ENCODE assay signal across 23 cellular contexts in genomic region chr20:52926505-52926904, GRCh38.
"Had no signal": no experiment of that assay in that cellular context is flagged by ENCODE, and none has a peak within 500 bp of the region (broad histone marks: within the 10 kb centered on the region; RNA-seq: fewer than 3 reads in every experiment).

No MANE protein-coding gene starts in this region.

- H3K27me3 ChIP-seq: adrenal gland, cardiac muscle cell, gastroesophageal sphincter, neutrophil, pancreas, vagina had no signal

- H3K27ac Mint-ChIP-seq: activated CD8-positive, alpha-beta T cell treated with anti-CD3 and anti-CD28 coated beads, Interleukin-2, amount 10 ng/mL, durations not matched to agents 7 days and 5 days; activated naive CD8-positive, alpha-beta T cell; memory B cell; natural killer cell treated with Interleukin-12 subunit alpha and Interleukin-12 subunit beta and Interleukin-15 and Interleukin-18, amount 100 ng/mL, for 72 hours; T-helper 2 cell treated with Interferon-gamma antibody and Interleukin-4, amounts not matched to agents 5 μg/mL and 100 μg/mL, for 36 hours; type B pancreatic cell had no signal

- ATAC-seq: activated CD4-positive, CD25-positive, alpha-beta regulatory T cell treated with anti-CD3 and anti-CD28 coated beads, Interleukin-2, amount 50 U/mL, for 24 hours; activated CD8-positive, alpha-beta T cell treated with anti-CD3 and anti-CD28 coated beads, Interleukin-2, amount 10 ng/mL, durations not matched to agents 7 days and 5 days; gastroesophageal sphincter; left cardiac atrium; natural killer cell treated with Interleukin-12 subunit alpha and Interleukin-12 subunit beta and Interleukin-15 and Interleukin-18, amount 100 ng/mL, for 72 hours; psoas muscle; right cardiac atrium had no signal

- DNase-seq: activated CD4-positive, alpha-beta T cell treated with anti-CD3 and anti-CD28 coated beads, Interleukin-2, amount 50 U/mL, for 1 hour; activated CD8-positive, alpha-beta T cell treated with anti-CD3 and anti-CD28 coated beads, Interleukin-2, amount 10 ng/mL, durations not matched to agents 7 days and 5 days; adrenal gland; erythroblast; head of caudate nucleus; hypothalamus; left cardiac atrium; pancreas; psoas muscle; right cardiac atrium; stimulated activated CD4-positive, alpha-beta T cell treated with anti-CD3 and anti-CD28 coated beads, Interleukin-4, amount 100 ng/mL, for 24 hours; stimulated activated naive CD4-positive, alpha-beta T cell treated with Interleukin-2 at 50 U/mL for 16 hours had no signal

- H3K9me3 ChIP-seq: adrenal gland, gastroesophageal sphincter, neutrophil, pancreas, psoas muscle, thoracic aorta, vagina had no signal

- H3K4me3 ChIP-seq: adrenal gland, cardiac muscle cell, gastroesophageal sphincter, pancreas, psoas muscle, thoracic aorta, vagina had no signal

- H3K4me3 Mint-ChIP-seq: activated CD8-positive, alpha-beta T cell treated with anti-CD3 and anti-CD28 coated beads, Interleukin-2, amount 10 ng/mL, durations not matched to agents 7 days and 5 days; activated naive CD8-positive, alpha-beta T cell; memory B cell; natural killer cell treated with Interleukin-12 subunit alpha and Interleukin-12 subunit beta and Interleukin-15 and Interleukin-18, amount 100 ng/mL, for 72 hours; T-helper 2 cell treated with Interferon-gamma antibody and Interleukin-4, amounts not matched to agents 5 μg/mL and 100 μg/mL, for 36 hours; type B pancreatic cell had no signal

- H3K9me3 Mint-ChIP-seq: natural killer cell treated with Interleukin-12 subunit alpha and Interleukin-12 subunit beta and Interleukin-15 and Interleukin-18, amount 100 ng/mL, for 72 hours; T-helper 2 cell treated with Interferon-gamma antibody and Interleukin-4, amounts not matched to agents 5 μg/mL and 100 μg/mL, for 36 hours had no signal

- H3K36me3 ChIP-seq: adrenal gland, cardiac muscle cell, gastroesophageal sphincter, neutrophil, pancreas, thoracic aorta, vagina had no signal

- H3K36me3 Mint-ChIP-seq: memory B cell; natural killer cell treated with Interleukin-12 subunit alpha and Interleukin-12 subunit beta and Interleukin-15 and Interleukin-18, amount 100 ng/mL, for 72 hours had no signal
